ENCODE assay signal across 7 cellular contexts in the genomic region with DNA sequence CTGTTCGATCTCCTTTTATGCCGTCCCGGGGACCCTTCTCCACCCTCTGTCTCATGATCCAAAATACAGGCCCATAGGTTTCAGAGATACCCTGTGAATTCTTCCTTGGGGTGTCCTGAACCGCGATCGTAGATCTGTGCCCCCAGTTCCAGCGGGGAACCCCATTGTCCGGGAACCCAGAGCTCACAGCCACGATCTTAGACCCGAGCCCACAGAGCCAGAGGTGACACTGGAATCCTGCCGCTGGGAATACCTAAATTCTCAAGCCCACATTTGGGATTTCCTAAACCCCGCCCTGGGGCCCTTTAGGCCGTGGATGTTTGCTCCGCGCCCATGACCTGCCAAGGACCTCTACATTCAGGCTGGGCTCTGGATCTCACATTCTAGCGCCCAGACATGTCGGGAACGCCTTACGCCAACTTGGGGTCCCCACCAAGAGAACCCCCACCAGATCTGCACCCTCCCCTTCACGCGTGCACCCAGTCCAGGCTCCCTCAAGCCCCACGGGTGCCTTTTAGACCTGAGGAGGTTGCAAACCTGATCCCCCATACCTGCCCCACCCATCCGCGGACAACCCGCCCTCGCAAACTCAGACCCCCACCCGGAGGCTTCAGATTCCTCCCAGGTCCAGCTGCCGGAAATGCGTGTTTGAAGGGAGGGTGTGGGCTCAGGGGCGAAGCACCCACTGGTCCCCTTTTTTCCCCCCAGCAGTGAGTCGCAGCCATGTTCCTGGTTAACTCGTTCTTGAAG. TPM values are rescaled to one million over a fixed set of nuclear protein-coding genes. Genes with fewer than 3 reads are reported as not detected.
DNase-seq lines count a peak whose midpoint lies in the region; ATAC-seq and TF ChIP-seq lines count a peak whose summit lies in the region.

No MANE protein-coding gene starts in this region.

- H3K27ac ChIP-seq in naive thymus-derived CD4-positive, alpha-beta T cell (ENCODE audit: low read depth, low read length), result peak overlapping the region; percentile 87
- H3K27ac ChIP-seq in tibial nerve, result peak overlapping the region; percentile 83 to 100 (median 98)

- ATAC-seq in HG03045 (IDR thresholded peaks at IDR 0.05; ENCODE audit: unreplicated experiment), result peak; percentile 2
- ATAC-seq in naive thymus-derived CD4-positive, alpha-beta T cell, result peak; percentile 21

- POLR2A ChIA-PET in GM10248 (lab: Yijun Ruan, JAX), result no interaction called here
- POLR2A ChIA-PET in naive thymus-derived CD4-positive, alpha-beta T cell (lab: Charles Lee), result interaction anchor here (1.0 to 4.3 kb wide), 8 partner anchors 10 to 1230 kb away, joined by 3 to 26 read pairs (median 4); partner anchors contain the start of genes POLR2I, TBCB, ZNF146 and ZNF527

- no peaks in the 10 kb centered on the region for H3K27me3 Mint-ChIP-seq in activated T-cell treated with anti-CD3 and anti-CD28 coated beads, Interleukin-2, amount 50 U/mL, for 24 hours
- no peaks in the 10 kb centered on the region for H3K27me3 Mint-ChIP-seq in naive thymus-derived CD4-positive, alpha-beta T cell

- WGBS in tibial nerve, 2 donors, result 0% methylated on average over 25 to 30 of the region's 32 CpGs

- peaks cover 6 to 9% of the 10 kb centered on the region in 2 donors for H3K4me1 ChIP-seq in naive thymus-derived CD4-positive, alpha-beta T cell (ENCODE audit: control insufficient read depth in 2 of 2, insufficient read depth in 2 of 2, low read length in 2 of 2)
- peaks cover 5 to 37% (median 10%) of the 10 kb centered on the region in 4 donors for H3K4me1 ChIP-seq in tibial nerve

- H3K9me3 Mint-ChIP-seq in activated T-cell treated with anti-CD3 and anti-CD28 coated beads, Interleukin-2, amount 50 U/mL, for 24 hours, result no peaks in the 10 kb centered on the region
- H3K9me3 Mint-ChIP-seq in naive thymus-derived CD4-positive, alpha-beta T cell, result peaks cover 0 to 2% (median 0%) of the 10 kb centered on the region in 11 donors

- no peak for TF ChIP-seq EP300 in tibial nerve (IDR thresholded peaks at IDR 0.05)

- peak overlapping the region; percentile 90 for H3K27ac Mint-ChIP-seq in activated T-cell treated with anti-CD3 and anti-CD28 coated beads, Interleukin-2, amount 50 U/mL, for 24 hours
- H3K27ac Mint-ChIP-seq in naive thymus-derived CD4-positive, alpha-beta T cell, result peak overlapping the region; percentile 85 to 97 (median 91)

- TF ChIP-seq CTCF in GM10248 (IDR thresholded peaks at IDR 0.05; ENCODE audit: control extremely low read depth, extremely low read depth, low read depth, missing control alignments) (no peak), fibroblast of mammary gland (conservative IDR thresholded peaks at IDR 0.05; ENCODE audit: control insufficient read depth, insufficient read depth, low read depth, low read length) (no peak), tibial nerve (IDR thresholded peaks at IDR 0.05) (no peak)

- H3K4me3 Mint-ChIP-seq in activated T-cell treated with anti-CD3 and anti-CD28 coated beads, Interleukin-2, amount 50 U/mL, for 24 hours, result peak overlapping the region; percentile 92
- peak overlapping the region; percentile 91 to 98 (median 95) for H3K4me3 Mint-ChIP-seq in naive thymus-derived CD4-positive, alpha-beta T cell

- CTCF ChIA-PET in GM10248 (lab: Yijun Ruan, JAX), result interaction anchor here (0.8 to 5.5 kb wide), 3 partner anchors 9 to 13 kb away, joined by 3 to 47 read pairs (median 3); no protein-coding TSS in a partner anchor
- CTCF ChIA-PET in naive thymus-derived CD4-positive, alpha-beta T cell (lab: Charles Lee), result interaction anchor here (1.5 kb wide), 1 partner anchor 13 kb away, joined by 4 read pairs; no protein-coding TSS in a partner anchor

- no peaks in the 10 kb centered on the region for H3K9me3 ChIP-seq in naive thymus-derived CD4-positive, alpha-beta T cell (ENCODE audit: control insufficient read depth in 2 of 3, low read length in 3 of 3)
- H3K9me3 ChIP-seq in tibial nerve, result no peaks in the 10 kb centered on the region

- H3K4me1 Mint-ChIP-seq in activated T-cell treated with anti-CD3 and anti-CD28 coated beads, Interleukin-2, amount 50 U/mL, for 24 hours (ENCODE audit: low read depth), result peaks cover 22% of the 10 kb centered on the region
- peaks cover 10 to 25% (median 15%) of the 10 kb centered on the region in 7 donors for H3K4me1 Mint-ChIP-seq in naive thymus-derived CD4-positive, alpha-beta T cell

- no peak for TF ChIP-seq POLR2A in tibial nerve (IDR thresholded peaks at IDR 0.05)

- H3K27me3 ChIP-seq in naive thymus-derived CD4-positive, alpha-beta T cell (ENCODE audit: control insufficient read depth in 2 of 2, insufficient read depth in 2 of 2, low read length in 2 of 2), result no peaks in the 10 kb centered on the region
- H3K27me3 ChIP-seq in tibial nerve, result no peaks in the 10 kb centered on the region

- peak; percentile 77 for DNase-seq in GM10248 (ENCODE audit: extremely low spot score)
- DNase-seq in NCI-H748 treated with DMSO at 0.1 percent for 48 hours (lab: John Stamatoyannopoulos, UW), result peak; percentile 88
- no peak for DNase-seq in activated T-cell treated with anti-CD3 and anti-CD28 coated beads, Interleukin-2, amount 50 U/mL, for 24 hours
- peak; percentile 32 for DNase-seq in fibroblast of mammary gland (ENCODE audit: low read depth)
- peak in 4 of 9 donors; percentile 23 to 63 (median 43) for DNase-seq in naive thymus-derived CD4-positive, alpha-beta T cell
- DNase-seq in tibial nerve (ENCODE audit: low spot score in 2 of 2), result peak in 1 of 2 donors; percentile 23

- peaks cover 4 to 35% (median 7%) of the 10 kb centered on the region in 3 experiments for H3K36me3 ChIP-seq in naive thymus-derived CD4-positive, alpha-beta T cell (ENCODE audit: control insufficient read depth in 2 of 3, insufficient read depth in 3 of 3, low read length in 3 of 3)
- peaks cover 2 to 39% (median 10%) of the 10 kb centered on the region in 3 donors for H3K36me3 ChIP-seq in tibial nerve

- H3K36me3 Mint-ChIP-seq in activated T-cell treated with anti-CD3 and anti-CD28 coated beads, Interleukin-2, amount 50 U/mL, for 24 hours (ENCODE audit: low read depth), result peaks cover 43% of the 10 kb centered on the region
- H3K36me3 Mint-ChIP-seq in naive thymus-derived CD4-positive, alpha-beta T cell, result peaks cover 0 to 26% (median 13%) of the 10 kb centered on the region in 5 donors

- H3K4me3 ChIP-seq in fibroblast of mammary gland (ENCODE audit: control insufficient read depth, low read depth, low read length) (peak overlapping the region; percentile 100), tibial nerve (peak overlapping the region; percentile 80 to 94 (median 86))
- H3K4me3 ChIP-seq in naive thymus-derived CD4-positive, alpha-beta T cell (ENCODE audit: low read length), result peak overlapping the region; percentile 99

- intact Hi-C loops in naive thymus-derived CD4-positive, alpha-beta T cell (cut with micrococcal nuclease), result loop anchor here (1.0 to 5.0 kb wide), 10 partner anchors 12 to 712 kb away; partner anchors contain the start of genes TBCB (in 2 of the 2), THAP8 (in 2 of the 2), WDR62 (in 2 of the 2) and ZNF345 (in 2 of the 2)

RNA-seq across cellular contexts. Expression of gene CAPNS1, which starts 0.6 kb away (rescaled TPM):
- 100 to 1,000 TPM; 197 to 473 (median 207) TPM for total RNA-seq in naive thymus-derived CD4-positive, alpha-beta T cell
- polyA plus RNA-seq in naive thymus-derived CD4-positive, alpha-beta T cell, result 10 to 100 TPM; 65.0 to 72.6 TPM
- 100 to 1,000 TPM; 179 to 235 (median 213) TPM for total RNA-seq in tibial nerve

RNA-seq across cellular contexts. Expression of gene COX7A1, which starts 11.8 kb away (rescaled TPM):
- not detected for total RNA-seq in naive thymus-derived CD4-positive, alpha-beta T cell
- polyA plus RNA-seq in naive thymus-derived CD4-positive, alpha-beta T cell, result not detected
- 10 to 100 TPM; 18.4 to 73.9 (median 35.5) TPM for total RNA-seq in tibial nerve

RNA-seq across cellular contexts. Expression of gene TBCB, which starts 25.2 kb away (rescaled TPM):
- total RNA-seq in naive thymus-derived CD4-positive, alpha-beta T cell, result 100 to 1,000 TPM in 4 of 5 experiments, 10 to 100 TPM in 1; 72.8 to 174 (median 119) TPM
- polyA plus RNA-seq in naive thymus-derived CD4-positive, alpha-beta T cell, result 100 to 1,000 TPM; 153 to 173 TPM
- 100 to 1,000 TPM; 183 to 254 (median 225) TPM for total RNA-seq in tibial nerve

RNA-seq across cellular contexts. Expression of gene POLR2I, which starts 25.8 kb away (rescaled TPM):
- total RNA-seq in naive thymus-derived CD4-positive, alpha-beta T cell, result 10 to 100 TPM; 20.9 to 56.7 (median 44.7) TPM
- 100 to 1,000 TPM; 153 to 166 TPM for polyA plus RNA-seq in naive thymus-derived CD4-positive, alpha-beta T cell
- 10 to 100 TPM; 54.2 to 98.4 (median 77.4) TPM for total RNA-seq in tibial nerve

RNA-seq across cellular contexts. Expression of gene OVOL3, which starts 29.5 kb away (rescaled TPM):
- total RNA-seq in naive thymus-derived CD4-positive, alpha-beta T cell, result not detected
- not detected for polyA plus RNA-seq in naive thymus-derived CD4-positive, alpha-beta T cell
- total RNA-seq in tibial nerve, result not detected

Comparison
In these comparisons a context has a peak if more than half of its experiments do, and no peak if none do; other contexts are left out.
1. RNA of gene COX7A1, which starts 11.8 kb away (total RNA-seq): 18.4 to 73.9 TPM in tibial nerve; not detected in naive thymus-derived CD4-positive, alpha-beta T cell; every median in the first group is over 10 times any median in the second.
2. Peak in every context shown above with its lines, with median percentiles within 50 percentile points of each other: H3K4me3 ChIP-seq.